8 cellular contexts compared by ENCODE assay signal in genomic region chrX:115560211-115560977, GRCh38. TPM values are rescaled to one million over a fixed set of nuclear protein-coding genes. Genes with fewer than 3 reads are reported as not detected.
DNase-seq lines count a peak whose midpoint lies in the region; ATAC-seq, FAIRE-seq and TF ChIP-seq lines count a peak whose summit lies in the region.

No MANE protein-coding gene starts in this region.

- H3K4me3 Mint-ChIP-seq in osteocyte (ENCODE audit: unreplicated experiment) = peak overlapping the region; percentile 100
- H3K4me3 Mint-ChIP-seq in CD4-positive, alpha-beta memory T cell = peak overlapping the region in 1 of 8 donors; percentile 56

- no peaks in the 10 kb centered on the region for H3K27me3 ChIP-seq in endothelial cell of umbilical vein (ENCODE audit: control insufficient read depth in 2 of 2, insufficient read depth in 2 of 2, low read length in 2 of 2)
- no peaks in the 10 kb centered on the region for H3K27me3 ChIP-seq in CD4-positive, alpha-beta memory T cell (ENCODE audit: insufficient read depth, low read length)

- H4K20me1 ChIP-seq in endothelial cell of umbilical vein (replicated peaks; ENCODE audit: control insufficient read depth, extremely low read depth, insufficient read depth, low read length) = no peaks in the 10 kb centered on the region

- H3K36me3 ChIP-seq in endothelial cell of umbilical vein (ENCODE audit: control insufficient read depth in 2 of 2, extremely low read depth in 1 of 2, insufficient read depth in 2 of 2, low read length in 2 of 2) = no peaks in the 10 kb centered on the region
- no peaks in the 10 kb centered on the region for H3K36me3 ChIP-seq in CD4-positive, alpha-beta memory T cell (ENCODE audit: insufficient read depth, low read length)

- DNase-seq in D341Med (ENCODE audit: low spot score) (peak; percentile 2), NCI-H146 treated with DMSO at 0.1 percent for 48 hours (lab: John Stamatoyannopoulos, UW; ENCODE audit: unreplicated experiment) (peak; percentile 40), endothelial cell of umbilical vein (ENCODE audit: low read depth, low spot score) (peak; percentile 70), osteocyte (ENCODE audit: extremely low spot score, unreplicated experiment) (no peak), cerebellar nuclear complex (lab: John Stamatoyannopoulos, UW) (no peak), NCI-H128 (lab: John Stamatoyannopoulos, UW; ENCODE audit: unreplicated experiment) (no peak)
- DNase-seq in CD4-positive, alpha-beta memory T cell = no peak

- peak overlapping the region; percentile 18 for H3K4me2 ChIP-seq in endothelial cell of umbilical vein (ENCODE audit: insufficient read depth, low read length)

- H3K27ac ChIP-seq in endothelial cell of umbilical vein (ENCODE audit: insufficient read depth, low read depth, low read length) = peak overlapping the region; percentile 94
- H3K27ac ChIP-seq in CD4-positive, alpha-beta memory T cell (ENCODE audit: low read depth, low read length) = no peak overlapping the region

- H3K9me1 ChIP-seq in endothelial cell of umbilical vein (replicated peaks; ENCODE audit: control insufficient read depth, extremely low read depth, insufficient read depth, low read length) = no peaks in the 10 kb centered on the region

- H3K27ac Mint-ChIP-seq in osteocyte (ENCODE audit: unreplicated experiment) = peak overlapping the region; percentile 99
- H3K27ac Mint-ChIP-seq in CD4-positive, alpha-beta memory T cell = no peak overlapping the region

- POLR2A ChIA-PET in endothelial cell of umbilical vein (lab: Charles Lee) = interaction anchor here (1.3 kb wide), 1 partner anchor 54 kb away, joined by 3 read pairs; no protein-coding TSS in a partner anchor
- POLR2A ChIA-PET in CD4-positive, alpha-beta memory T cell (lab: Charles Lee; ENCODE audit: partially characterized antibody) = no interaction called here

- intact Hi-C loops in endothelial cell of umbilical vein (cut with micrococcal nuclease) = loop anchor here (2.0 to 5.0 kb wide), 3 partner anchors 24 to 100 kb away; no protein-coding TSS in a partner anchor
- intact Hi-C loops in CD4-positive, alpha-beta memory T cell (cut with micrococcal nuclease) = no loop called here

- ATAC-seq in GM19023 (IDR thresholded peaks at IDR 0.05; ENCODE audit: unreplicated experiment) = no peak

- no peaks in the 10 kb centered on the region for H3K9me3 Mint-ChIP-seq in osteocyte (ENCODE audit: unreplicated experiment)
- H3K9me3 Mint-ChIP-seq in CD4-positive, alpha-beta memory T cell = peaks cover 0 to 2% (median 0%) of the 10 kb centered on the region in 8 donors

- peaks cover 43% of the 10 kb centered on the region for H3K79me2 ChIP-seq in endothelial cell of umbilical vein (ENCODE audit: control insufficient read depth, insufficient read depth, low read length)

- FAIRE-seq in endothelial cell of umbilical vein (lab: Jason Lieb, UNC) = peak; percentile 80

- TF ChIP-seq CTCF in endothelial cell of umbilical vein (IDR thresholded peaks at IDR 0.05; ENCODE audit: extremely low read depth in 1 of 2, insufficient read depth in 1 of 2, low read depth in 1 of 2, low read length in 2 of 2) (no peak), osteocyte (IDR thresholded peaks at IDR 0.05) (no peak)

- peaks cover 13% of the 10 kb centered on the region for H3K36me3 Mint-ChIP-seq in osteocyte (ENCODE audit: unreplicated experiment)
- H3K36me3 Mint-ChIP-seq in CD4-positive, alpha-beta memory T cell = no peaks in the 10 kb centered on the region

- dilution Hi-C loops in endothelial cell of umbilical vein (cut with MboI; ENCODE audit: extremely low pct_ligation_motif_present, low sequenced_read_pairs) = no loop called here

- peak overlapping the region; percentile 6 for H2AFZ ChIP-seq in endothelial cell of umbilical vein (ENCODE audit: low read depth, low read length)

- H3K4me1 Mint-ChIP-seq in osteocyte (ENCODE audit: unreplicated experiment) = peaks cover 44% of the 10 kb centered on the region
- H3K4me1 Mint-ChIP-seq in CD4-positive, alpha-beta memory T cell = peaks cover 0 to 5% (median 0%) of the 10 kb centered on the region in 4 donors

- peak overlapping the region; percentile 96 for H3K9ac ChIP-seq in endothelial cell of umbilical vein (replicated peaks; ENCODE audit: extremely low read depth, insufficient read depth, low read length)

- no peaks in the 10 kb centered on the region for H3K9me3 ChIP-seq in endothelial cell of umbilical vein (replicated peaks; ENCODE audit: control insufficient read depth, insufficient read depth, low read length)
- H3K9me3 ChIP-seq in CD4-positive, alpha-beta memory T cell (ENCODE audit: control insufficient read depth in 1 of 2, low read length in 2 of 2) = no peaks in the 10 kb centered on the region

- no peaks in the 10 kb centered on the region for H3K27me3 Mint-ChIP-seq in osteocyte (ENCODE audit: unreplicated experiment)
- peaks cover 0 to 4% of the 10 kb centered on the region in 2 donors for H3K27me3 Mint-ChIP-seq in CD4-positive, alpha-beta memory T cell

- peaks cover 37% of the 10 kb centered on the region for H3K4me1 ChIP-seq in endothelial cell of umbilical vein (ENCODE audit: control insufficient read depth, extremely low read depth, insufficient read depth, low read length)
- H3K4me1 ChIP-seq in CD4-positive, alpha-beta memory T cell (ENCODE audit: insufficient read depth, low read length) = no peaks in the 10 kb centered on the region

- TF ChIP-seq POLR2A in endothelial cell of umbilical vein (IDR thresholded peaks at IDR 0.05; ENCODE audit: low read depth, low read length) = no peak

- CTCF ChIA-PET in endothelial cell of umbilical vein (lab: Charles Lee) = interaction anchor here (1.0 to 3.8 kb wide), 4 partner anchors 11 to 230 kb away, joined by 3 to 23 read pairs (median 3); no protein-coding TSS in a partner anchor
- CTCF ChIA-PET in CD4-positive, alpha-beta memory T cell (lab: Charles Lee; ENCODE audit: partially characterized antibody) = no interaction called here

- BruUV-seq in endothelial cell of umbilical vein (replicated peaks; lab: Mats Ljungman, UMichigan) = no TSS peak

- H3K4me3 ChIP-seq in endothelial cell of umbilical vein (replicated peaks in 1 of 3; ENCODE audit: insufficient read depth in 1 of 3, low read depth in 1 of 3, low read length in 3 of 3) = peak overlapping the region; percentile 60 to 89 (median 77)
- H3K4me3 ChIP-seq in CD4-positive, alpha-beta memory T cell (ENCODE audit: low read length in 2 of 2) = no peak overlapping the region

TF ChIP-seq in endothelial cell of umbilical vein, 7 proteins besides CTCF, POLR2A, EP300 and RAD21:
- TF ChIP-seq EZH2 (IDR thresholded peaks at IDR 0.05; ENCODE audit: borderline replicate concordance, low read depth, low read length, severe bottlenecking) = no peak
- TF ChIP-seq MYC (IDR thresholded peaks at IDR 0.05; ENCODE audit: low read depth, low read length) = no peak
- peak; percentile 70 for TF ChIP-seq GATA2 (IDR thresholded peaks at IDR 0.05; ENCODE audit: insufficient read depth, insufficient read length, low read depth, low read length)
- TF ChIP-seq MAX (IDR thresholded peaks at IDR 0.05; ENCODE audit: insufficient read depth, insufficient read length) = no peak
- peak; percentile 56 for TF ChIP-seq FOS (IDR thresholded peaks at IDR 0.05; ENCODE audit: borderline replicate concordance, insufficient read depth, low read length)
- TF ChIP-seq JUN (IDR thresholded peaks at IDR 0.05; ENCODE audit: borderline replicate concordance, insufficient read depth, insufficient read length, low read depth) = peak; percentile 54
- TF ChIP-seq POLR2AphosphoS5 (IDR thresholded peaks at IDR 0.05; ENCODE audit: insufficient read depth, low read depth, low read length) = no peak

RNA-seq across cellular contexts. Expression of gene PLS3, which starts 0.6 kb away (rescaled TPM):
- total RNA-seq in endothelial cell of umbilical vein = 305 and 329 TPM in 2 replicates
- 85.0 and 120 TPM in 2 replicates for polyA plus RNA-seq in endothelial cell of umbilical vein
- polyA plus RNA-seq in endothelial cell of umbilical vein (2011; cell fraction: cytosol; rRNA removed) = 172 and 187 TPM in 2 replicates
- polyA plus RNA-seq in endothelial cell of umbilical vein (2011; cell fraction: nucleus; rRNA removed) = 156 and 211 TPM in 2 replicates
- polyA plus RNA-seq in endothelial cell of umbilical vein (2012) = 277 and 383 TPM in 2 replicates
- polyA minus RNA-seq in endothelial cell of umbilical vein = 147 and 150 TPM in 2 replicates
- polyA minus RNA-seq in endothelial cell of umbilical vein (2011; cell fraction: cytosol; rRNA and poly(A)+ RNA removed) = 63.9 TPM
- polyA minus RNA-seq in endothelial cell of umbilical vein (2011; cell fraction: nucleus; rRNA and poly(A)+ RNA removed) = 76.7 and 125 TPM in 2 replicates
- total RNA-seq in osteocyte = 530 and 547 TPM in 2 replicates
- under 1 TPM; 0.14 to 0.15 TPM for total RNA-seq in CD4-positive, alpha-beta memory T cell
- polyA plus RNA-seq in CD4-positive, alpha-beta memory T cell = under 1 TPM in 1 of 2 donors, not detected in 1; 0.76 TPM

Comparison
In these comparisons a context has a peak if more than half of its experiments do, and no peak if none do; other contexts are left out.
1. DNase-seq: peak in D341Med (single experiment), NCI-H146 treated with DMSO at 0.1 percent for 48 hours (single experiment) and endothelial cell of umbilical vein (single experiment); none in osteocyte (single experiment), CD4-positive, alpha-beta memory T cell (0 of 5), cerebellar nuclear complex (0 of 2) and NCI-H128 (single experiment).
2. H3K4me3 ChIP-seq: peak in endothelial cell of umbilical vein (3 of 3); none in CD4-positive, alpha-beta memory T cell (0 of 2).
3. RNA of gene PLS3, which starts 0.6 kb away (total RNA-seq): 530 to 547 TPM in osteocyte and 305 to 329 TPM in endothelial cell of umbilical vein; 0.14 to 0.15 TPM in CD4-positive, alpha-beta memory T cell; every median in the first group is over 100 times any median in the second.